1 cellular context compared by ENCODE assay signal in genomic region chr2:177225965-177226360, GRCh38.
TF ChIP-seq lines count a peak whose summit lies in the region.

No MANE protein-coding gene starts in this region.

TF ChIP-seq in HEK293, 187 proteins besides CTCF, POLR2A, EP300 and RAD21:
- TF ChIP-seq FEZF1 (tag by site-specific recombination; IDR thresholded peaks at IDR 0.05) (no peak), PRDM6 (tag by site-specific recombination; IDR thresholded peaks at IDR 0.05) (peak; percentile 35; the same call in 1 of the 2 replicates), ZNF202 (tag by site-specific recombination; IDR thresholded peaks at IDR 0.05; ENCODE audit: borderline replicate concordance) (no peak)
